Comparison of ENCODE assay signal across 1 cellular context in genomic region chr21:36073181-36073580, GRCh38.
TF ChIP-seq lines count a peak whose summit lies in the region.

No MANE protein-coding gene starts in this region.

TF ChIP-seq in GM23338, 12 proteins besides CTCF, POLR2A, EP300 and RAD21 (continued from another document):
- no peak for TF ChIP-seq REST (IDR thresholded peaks at IDR 0.05; ENCODE audit: unreplicated experiment)
- no peak for TF ChIP-seq ZNF462 (CRISPR knock-in tag; IDR thresholded peaks at IDR 0.05)
- no peak for TF ChIP-seq CREB1 (CRISPR knock-in tag; IDR thresholded peaks at IDR 0.05; ENCODE audit: low read depth)
- TF ChIP-seq ETS1 (IDR thresholded peaks at IDR 0.05): no peak
- no peak for TF ChIP-seq ZNF114 (CRISPR knock-in tag; IDR thresholded peaks at IDR 0.05)
- TF ChIP-seq POLR2AphosphoS5 (IDR thresholded peaks at IDR 0.05; ENCODE audit: low read depth): no peak
- TF ChIP-seq ZNF331 (CRISPR knock-in tag; IDR thresholded peaks at IDR 0.05; ENCODE audit: low read depth): no peak
- TF ChIP-seq JUNB (IDR thresholded peaks at IDR 0.05; ENCODE audit: unreplicated experiment): no peak
- TF ChIP-seq EZH2 (IDR thresholded peaks at IDR 0.05; ENCODE audit: low read depth, unreplicated experiment): no peak
- no peak for TF ChIP-seq EZH2phosphoT487 (IDR thresholded peaks at IDR 0.05; ENCODE audit: unreplicated experiment)
- TF ChIP-seq STAT1 (IDR thresholded peaks at IDR 0.05; ENCODE audit: unreplicated experiment): no peak
TF ChIP-seq in GM23338: peak in this region for 0.
